9 cellular contexts compared by ENCODE assay signal in the genomic region with DNA sequence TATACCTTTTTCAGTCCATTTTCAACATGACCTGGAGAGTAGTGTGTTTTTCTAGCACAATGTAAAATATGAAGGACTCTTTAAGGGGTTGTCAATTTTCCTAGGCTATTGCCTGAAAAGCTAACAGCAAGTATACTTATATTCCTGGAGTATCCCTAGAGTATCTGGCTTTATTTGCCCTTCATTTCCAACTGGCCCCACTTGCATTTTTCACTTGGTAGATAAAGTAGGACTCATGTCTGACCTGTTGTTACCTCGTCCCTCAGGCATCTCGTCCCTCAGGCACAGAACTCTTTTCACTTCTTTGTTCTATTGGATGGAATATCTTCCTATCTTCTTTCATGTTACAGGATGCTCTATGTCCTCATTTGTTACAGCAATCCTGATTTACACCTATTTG.
"Had no signal": no experiment of that assay in that cellular context is flagged by ENCODE, and none has a peak within 500 bp of the region (broad histone marks: within the 10 kb centered on the region; RNA-seq: fewer than 3 reads in every experiment).

No MANE protein-coding gene starts in this region.

- H3K4me3 Mint-ChIP-seq: GM23338, H9, HFFc6 had no signal

- H3K4me1 ChIP-seq: HAP-1 had no signal

- H3K27ac ChIP-seq: GM23248 had no signal

- ATAC-seq: GM23338, HCT116 had no signal

- H3K4me2 ChIP-seq: GM23338 had no signal

- DNase-seq: GM23248, GOT3, H7, H9, HCEC 1CT, HFFc6 had no signal

- H3K36me3 ChIP-seq: HAP-1 had no signal

- H3K9me3 ChIP-seq: HAP-1 had no signal

- H3K4me3 ChIP-seq: GM23248, GM23338, HAP-1 had no signal

- H3K27ac Mint-ChIP-seq: GM23338, H9, HFFc6 had no signal

- H3K9ac ChIP-seq: GM23248 had no signal
